ENCODE assay signal across 1 cellular context in the genomic region with DNA sequence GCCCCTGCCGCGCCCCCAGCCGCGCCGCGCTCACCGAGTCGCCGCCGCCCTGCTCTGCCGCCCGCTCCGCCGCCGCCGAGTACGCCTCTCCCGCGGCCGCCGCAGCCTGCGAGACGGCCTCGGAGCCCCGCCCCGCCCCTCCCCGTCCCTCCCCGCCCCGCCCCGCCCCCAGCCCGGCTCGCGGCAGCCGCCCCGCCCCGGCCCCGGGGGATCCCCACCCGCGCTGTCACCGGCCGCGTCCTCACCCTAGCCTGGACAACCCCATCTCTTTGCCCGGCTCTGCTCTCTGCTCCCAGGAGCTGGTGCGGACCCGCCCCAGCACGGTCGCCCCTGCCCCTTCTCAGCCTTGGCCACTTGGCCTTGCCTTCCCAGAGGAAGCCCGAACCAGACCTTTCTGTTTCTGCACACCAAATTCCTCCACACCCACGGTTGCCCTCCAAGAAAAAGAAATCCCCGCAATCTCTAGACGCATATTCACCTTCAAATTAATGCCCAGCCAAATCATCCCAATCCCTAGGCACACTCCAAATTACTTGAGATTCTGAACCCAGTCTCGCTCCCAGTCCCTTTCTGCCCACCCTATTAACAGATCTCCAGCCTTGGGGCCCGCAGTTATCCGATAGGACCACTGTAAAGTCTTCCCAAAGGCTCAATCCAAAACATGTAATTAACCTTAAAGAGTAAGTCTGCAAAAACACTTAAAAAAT.
TF ChIP-seq lines count a peak whose summit lies in the region.

TSS of gene CYRIA (minus strand) at position 89 of the 707 bp plus-strand sequence. CDS start 77,715 bp downstream, outside the sequence.

TF ChIP-seq in IMR-90, 13 proteins besides CTCF, POLR2A, EP300 and RAD21:
- no peak for TF ChIP-seq RFX5 (IDR thresholded peaks at IDR 0.05; ENCODE audit: low read depth, low read length)
- TF ChIP-seq BHLHE40 (IDR thresholded peaks at IDR 0.05; ENCODE audit: low read depth, low read length), result no peak
- TF ChIP-seq FOS (IDR thresholded peaks at IDR 0.05; ENCODE audit: low read depth, low read length), result no peak
- TF ChIP-seq RCOR1 (IDR thresholded peaks at IDR 0.05; ENCODE audit: insufficient replicate concordance, low read length), result no peak
- 0 out of 2 replicates have a peak, but pooled peaks have one; percentile 10 for TF ChIP-seq MAZ (IDR thresholded peaks at IDR 0.05; ENCODE audit: borderline replicate concordance, low read depth, low read length)
- TF ChIP-seq USF2 (IDR thresholded peaks at IDR 0.05; ENCODE audit: low read depth, low read length), result no peak
- TF ChIP-seq CHD1 (IDR thresholded peaks at IDR 0.05; ENCODE audit: low read depth, low read length), result no peak
